Comparison of ENCODE assay signal across 11 cellular contexts in the genomic region with DNA sequence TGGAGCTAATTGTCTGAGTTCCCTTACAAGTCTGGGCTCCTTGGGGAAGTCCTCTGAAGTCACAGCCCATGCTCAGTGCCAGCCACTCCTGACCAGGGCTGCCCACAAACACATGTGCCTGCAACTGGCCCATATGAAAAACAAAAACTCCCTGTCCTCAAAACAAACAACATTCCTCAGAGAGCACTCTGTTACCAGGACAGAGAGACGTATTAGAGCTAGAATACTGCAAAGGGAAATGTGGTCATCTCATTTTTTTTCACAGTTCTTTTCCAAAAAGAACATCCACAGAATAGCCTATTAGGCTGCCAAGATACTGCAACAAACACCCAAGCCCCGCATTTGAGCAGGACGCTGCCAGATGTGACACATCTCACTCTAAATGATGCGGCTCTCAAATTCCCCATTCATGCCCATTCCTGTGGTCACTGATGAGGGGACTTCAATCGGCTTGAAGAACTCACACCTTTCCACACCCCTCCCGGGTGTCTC.
DNase-seq lines count a peak whose midpoint lies in the region; ATAC-seq and TF ChIP-seq lines count a peak whose summit lies in the region.
"Had no signal": no experiment of that assay in that cellular context is flagged by ENCODE, and none has a peak within 500 bp of the region (broad histone marks: within the 10 kb centered on the region; RNA-seq: fewer than 3 reads in every experiment).

No MANE protein-coding gene starts in this region.

- in situ Hi-C loops in ACHN (cut with HindIII; ENCODE audit: low pct_ligation_motif_present, low pct_unique_long_range_greater_than_20kb, low sequenced_read_pairs) = no loop called here

- no peak overlapping the region for H3K4me3 ChIP-seq in AG10803 (ENCODE audit: low read length)

- ATAC-seq in left cardiac atrium (peak; percentile 9 to 58), HG03196 (IDR thresholded peaks at IDR 0.05; ENCODE audit: unreplicated experiment) (no peak)

- TF ChIP-seq CTCF in AG10803 (conservative IDR thresholded peaks at IDR 0.05; ENCODE audit: low read length) = no peak

- intact Hi-C loops in left cardiac atrium (cut with DNase I) = no loop called here

- DNase-seq in AG10803 (ENCODE audit: low read depth) (peak; percentile 86), astrocyte of the hippocampus (ENCODE audit: low read depth, low spot score) (peak; percentile 73), left cardiac atrium (no peak), occipital lobe (lab: John Stamatoyannopoulos, UW) (peak; percentile 75), NK-92 (lab: John Stamatoyannopoulos, UW; ENCODE audit: unreplicated experiment) (no peak), ACHN (no peak)
- no peak for DNase-seq in activated CD4-positive, CD25-positive, alpha-beta regulatory T cell treated with anti-CD3 and anti-CD28 coated beads, Interleukin-2, amount 50 U/mL, for 72 hours
- DNase-seq: activated CD8-positive, alpha-beta memory T cell treated with anti-CD3 and anti-CD28 coated beads for 24 hours; NCI-H526 treated with DMSO at 0.1 percent for 48 hours; stimulated activated CD4-positive, alpha-beta T cell treated with anti-CD3 and anti-CD28 coated beads, Interleukin-12 subunit alpha, Interleukin-12 subunit beta, amount 100 ng/mL, for 4 hours had no signal

Comparison
In these comparisons a context has a peak if more than half of its experiments do, and no peak if none do; other contexts are left out.
1. DNase-seq: peak in AG10803 (single experiment), astrocyte of the hippocampus (single experiment) and occipital lobe (single experiment); none in left cardiac atrium (single experiment), NK-92 (single experiment), activated CD4-positive, CD25-positive, alpha-beta regulatory T cell treated with anti-CD3 and anti-CD28 coated beads, Interleukin-2, amount 50 U/mL, for 72 hours (single experiment) and ACHN (single experiment).